Comparison of ENCODE assay signal across 32 cellular contexts in the genomic region with DNA sequence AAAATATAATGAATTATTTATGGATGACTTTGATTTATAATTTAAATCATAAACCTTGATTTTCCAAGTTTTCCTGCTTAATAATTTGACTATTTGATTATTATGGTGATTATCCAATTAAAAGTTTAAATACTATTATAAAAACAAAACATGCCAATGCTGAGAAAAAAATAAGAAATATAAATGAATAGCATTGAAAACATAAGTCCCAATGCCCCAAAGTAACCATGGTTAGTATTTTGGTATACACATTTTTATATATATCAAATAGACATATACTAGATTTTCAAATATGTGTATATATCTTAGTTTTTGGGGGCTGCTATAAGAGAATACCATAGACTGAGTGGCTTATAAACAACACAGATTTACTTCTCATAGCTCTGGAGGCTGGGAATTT.
"Had no signal": no experiment of that assay in that cellular context is flagged by ENCODE, and none has a peak within 500 bp of the region (broad histone marks: within the 10 kb centered on the region; RNA-seq: fewer than 3 reads in every experiment).

No MANE protein-coding gene starts in this region.

- H3K4me1 ChIP-seq: parathyroid adenoma, psoas muscle, right lobe of liver, sigmoid colon, spleen, suprapubic skin, testis, tibial artery, transverse colon, upper lobe of left lung, vagina had no signal

- H3K36me3 ChIP-seq: neutrophil, right lobe of liver, sigmoid colon, spleen, suprapubic skin, tibial artery, transverse colon, upper lobe of left lung, vagina had no signal

- H3K4me3 Mint-ChIP-seq: naive thymus-derived CD8-positive, alpha-beta T cell; natural killer cell treated with Interleukin-12 subunit alpha and Interleukin-12 subunit beta and Interleukin-15 and Interleukin-18, amount 100 ng/mL, for 72 hours; nephron progenitor cell; neural crest cell; stimulated activated memory B cell treated with anti-CD40 and anti-IgM and Interleukin-4, amounts not matched to agents 10 μg/mL and 1 μg/mL and 100 μg/mL, for 72 hours; stimulated activated naive CD8-positive, alpha-beta T cell treated with anti-CD3 and anti-CD28 coated beads, Interleukin-15, amount 100 ng/mL, for 72 hours had no signal

- H3K27me3 ChIP-seq: neutrophil, right lobe of liver, sigmoid colon, spleen, suprapubic skin, testis, tibial artery, transverse colon, upper lobe of left lung, vagina had no signal

- FAIRE-seq: small intestine, urothelium cell line had no signal

- H3K27ac Mint-ChIP-seq: naive thymus-derived CD8-positive, alpha-beta T cell; natural killer cell treated with Interleukin-12 subunit alpha and Interleukin-12 subunit beta and Interleukin-15 and Interleukin-18, amount 100 ng/mL, for 72 hours; nephron progenitor cell; progenitor cell of endocrine pancreas; stimulated activated memory B cell treated with anti-CD40 and anti-IgM and Interleukin-4, amounts not matched to agents 10 μg/mL and 1 μg/mL and 100 μg/mL, for 72 hours; stimulated activated naive CD8-positive, alpha-beta T cell treated with anti-CD3 and anti-CD28 coated beads, Interleukin-15, amount 100 ng/mL, for 72 hours had no signal

- H3K4me3 ChIP-seq: psoas muscle, right lobe of liver, sigmoid colon, spleen, suprapubic skin, testis, tibial artery, transverse colon, upper lobe of left lung, vagina had no signal

- H3K36me3 Mint-ChIP-seq: natural killer cell treated with Interleukin-12 subunit alpha and Interleukin-12 subunit beta and Interleukin-15 and Interleukin-18, amount 100 ng/mL, for 72 hours; stimulated activated memory B cell treated with anti-CD40 and anti-IgM and Interleukin-4, amounts not matched to agents 10 μg/mL and 1 μg/mL and 100 μg/mL, for 72 hours had no signal

- H3K9me3 ChIP-seq: neutrophil, psoas muscle, right lobe of liver, sigmoid colon, suprapubic skin, testis, tibial artery, transverse colon, upper lobe of left lung, vagina had no signal

- H3K9me3 Mint-ChIP-seq: nephron progenitor cell had no signal

- DNase-seq: naive thymus-derived CD8-positive, alpha-beta T cell; nephron progenitor cell; nucleus accumbens; posterior cingulate gyrus; psoas muscle; right cardiac atrium; right lobe of liver; sigmoid colon; small intestine; spleen; stimulated activated CD4-positive, alpha-beta T cell treated with anti-CD3 and anti-CD28 coated beads, Interleukin-12 subunit alpha, Interleukin-12 subunit beta, amount 100 ng/mL, for 4 hours; stimulated activated CD4-positive, alpha-beta T cell treated with anti-CD3 and anti-CD28 coated beads, Interleukin-1b, Interleukin-23, amount 100 ng/mL, for 48 hours; stimulated activated CD4-positive, alpha-beta T cell treated with anti-CD3 and anti-CD28 coated beads, Interleukin-4, amount 100 ng/mL, for 1 hour; stimulated activated CD4-positive, alpha-beta T cell treated with anti-CD3 and anti-CD28 coated beads, Interleukin-4, amount 100 ng/mL, for 4 hours; stimulated activated CD8-positive, alpha-beta memory T cell treated with anti-CD3 and anti-CD28 coated beads, Interleukin-4, amount 100 ng/mL, for 48 hours; stimulated activated naive CD4-positive, alpha-beta T cell; stimulated activated naive CD8-positive, alpha-beta T cell treated with anti-CD3 and anti-CD28 coated beads, Interleukin-15, amount 100 ng/mL, for 72 hours; stimulated activated naive CD8-positive, alpha-beta T cell treated with anti-CD3 and anti-CD28 coated beads, Interleukin-15, Interleukin-2, amounts not matched to agents 100 U/mL and 50 U/mL, for 24 hours; substantia nigra; testis; tibial artery; transverse colon; upper lobe of left lung had no signal

- H3K27me3 Mint-ChIP-seq: natural killer cell treated with Interleukin-12 subunit alpha and Interleukin-12 subunit beta and Interleukin-15 and Interleukin-18, amount 100 ng/mL, for 72 hours; progenitor cell of endocrine pancreas; stimulated activated memory B cell treated with anti-CD40 and anti-IgM and Interleukin-4, amounts not matched to agents 10 μg/mL and 1 μg/mL and 100 μg/mL, for 72 hours had no signal

- ATAC-seq: naive thymus-derived CD8-positive, alpha-beta T cell; natural killer cell treated with Interleukin-12 subunit alpha and Interleukin-12 subunit beta and Interleukin-15 and Interleukin-18, amount 100 ng/mL, for 72 hours; psoas muscle; right cardiac atrium; right lobe of liver; stimulated activated memory B cell treated with anti-CD40 and anti-IgM and Interleukin-4, amounts not matched to agents 10 μg/mL and 1 μg/mL and 100 μg/mL, for 72 hours; stimulated activated naive CD8-positive, alpha-beta T cell treated with anti-CD3 and anti-CD28 coated beads, Interleukin-15, amount 100 ng/mL, for 72 hours; stimulated activated naive CD8-positive, alpha-beta T cell treated with anti-CD3 and anti-CD28 coated beads, Interleukin-15, Interleukin-2, amounts not matched to agents 100 U/mL and 50 U/mL, for 24 hours had no signal

- H3K27ac ChIP-seq: neutrophil, parathyroid adenoma, psoas muscle, right lobe of liver, sigmoid colon, spleen, suprapubic skin, testis, tibial artery, transverse colon, upper lobe of left lung, vagina had no signal

- H3K4me1 Mint-ChIP-seq: naive thymus-derived CD8-positive, alpha-beta T cell; nephron progenitor cell; neural crest cell; stimulated activated memory B cell treated with anti-CD40 and anti-IgM and Interleukin-4, amounts not matched to agents 10 μg/mL and 1 μg/mL and 100 μg/mL, for 72 hours; stimulated activated naive CD8-positive, alpha-beta T cell treated with anti-CD3 and anti-CD28 coated beads, Interleukin-15, amount 100 ng/mL, for 72 hours had no signal
